ENCODE assay signal across 1 cellular context in genomic region chr5:78984611-78985406, GRCh38.
TF ChIP-seq lines count a peak whose summit lies in the region.

TSS of gene ARSB (minus strand) at chr5:78985310. CDS start at chr5:78985248, 62 bp downstream.

TF ChIP-seq in K562, 482 proteins besides CTCF, POLR2A, EP300 and RAD21 (continued from another document and continues in another):
- TF ChIP-seq TAF1 (IDR thresholded peaks at IDR 0.05; ENCODE audit: control insufficient read depth, extremely low read depth, insufficient read depth, low read length, severe bottlenecking) (peak; percentile 41), UBTF (IDR thresholded peaks at IDR 0.05; ENCODE audit: borderline replicate concordance in 1 of 2, low read depth in 2 of 2, low read length in 2 of 2) (peak; percentile 72 to 95; a peak in 2 of 4 replicates), ZNF197 (CRISPR knock-in tag; IDR thresholded peaks at IDR 0.05; ENCODE audit: low read depth) (peak; percentile 74; the same call in 1 of the 2 replicates), RFX1 (IDR thresholded peaks at IDR 0.05) (no peak), ARID3B (CRISPR knock-in tag; IDR thresholded peaks at IDR 0.05; ENCODE audit: borderline replicate concordance) (no peak), FOXA1 (IDR thresholded peaks at IDR 0.05; ENCODE audit: borderline replicate concordance) (no peak), SIX5 (IDR thresholded peaks at IDR 0.05; ENCODE audit: borderline replicate concordance in 1 of 2, insufficient read depth in 1 of 2, low read depth in 1 of 2, low read length in 2 of 2) (no peak), RNF219 (CRISPR knock-in tag; IDR thresholded peaks at IDR 0.05) (no peak), THAP12 (CRISPR knock-in tag; IDR thresholded peaks at IDR 0.05) (0 out of 2 replicates have a peak, but pooled peaks have one; percentile 12), ZBTB12 (CRISPR knock-in tag; IDR thresholded peaks at IDR 0.05) (no peak), ZNF121 (CRISPR knock-in tag; conservative IDR thresholded peaks at IDR 0.05) (no peak), GATAD2A (IDR thresholded peaks at IDR 0.05) (no peak), ZNF143 (CRISPR knock-in tag; IDR thresholded peaks at IDR 0.05) (peak; percentile 68), CTCFL (IDR thresholded peaks at IDR 0.05; ENCODE audit: borderline replicate concordance, insufficient read depth, low read depth, low read length, poor library complexity, severe bottlenecking) (peak; percentile 5), NR2C2 (CRISPR knock-in tag; IDR thresholded peaks at IDR 0.05) (no peak), NR2C2 (tag; IDR thresholded peaks at IDR 0.05) (no peak; the same call in 1 of the 2 replicates), ZNF146 (CRISPR knock-in tag; IDR thresholded peaks at IDR 0.05; ENCODE audit: unreplicated experiment) (no peak), LCOR (CRISPR knock-in tag; IDR thresholded peaks at IDR 0.05) (no peak), HMG20B (CRISPR knock-in tag; IDR thresholded peaks at IDR 0.05) (no peak), PML (IDR thresholded peaks at IDR 0.05; ENCODE audit: low read length) (no peak), SRSF3 (IDR thresholded peaks at IDR 0.05; ENCODE audit: insufficient read depth, low read length) (no peak), CCNT2 (IDR thresholded peaks at IDR 0.05; ENCODE audit: borderline replicate concordance, extremely low read depth, insufficient read length, low read depth, low read length) (peak; percentile 34), ZNF449 (CRISPR knock-in tag; IDR thresholded peaks at IDR 0.05) (no peak), POLR2G (IDR thresholded peaks at IDR 0.05; ENCODE audit: low read depth, low read length) (peak; percentile 86), SUPT5H (IDR thresholded peaks at IDR 0.05) (0 out of 2 replicates have a peak, but pooled peaks have one; percentile 41), MTF1 (CRISPR knock-in tag; IDR thresholded peaks at IDR 0.05; ENCODE audit: borderline replicate concordance) (no peak), FOXA3 (CRISPR knock-in tag; conservative IDR thresholded peaks at IDR 0.05 in 1 of 2, IDR thresholded peaks at IDR 0.05 in 1 of 2) (0 out of 4 replicates have a peak, but pooled peaks of 1 of the 2 experiments have one; percentile 45), TARDBP (IDR thresholded peaks at IDR 0.05) (0 out of 2 replicates have a peak, but pooled peaks have one; percentile 19), E2F6 (IDR thresholded peaks at IDR 0.05; ENCODE audit: borderline replicate concordance in 1 of 2, extremely low read depth in 1 of 2, insufficient read depth in 1 of 2, insufficient read length in 1 of 2, low read depth in 1 of 2, low read length in 1 of 2, poor library complexity in 1 of 2, severe bottlenecking in 1 of 2) (peak; percentile 41 to 62), ZNF347 (CRISPR knock-in tag; IDR thresholded peaks at IDR 0.05; ENCODE audit: low read depth) (no peak), NEUROD1 (IDR thresholded peaks at IDR 0.05; ENCODE audit: borderline replicate concordance, low read depth, low read length, partially characterized antibody) (peak; percentile 22), POU5F1 (IDR thresholded peaks at IDR 0.05; ENCODE audit: borderline replicate concordance, low read depth, low read length, partially characterized antibody) (no peak), KDM5B (IDR thresholded peaks at IDR 0.05; ENCODE audit: insufficient replicate concordance, low read depth, low read length) (peak; percentile 63), SPI1 (IDR thresholded peaks at IDR 0.05; ENCODE audit: borderline replicate concordance, low read depth, low read length) (peak; percentile 93), NRF1 (conservative IDR thresholded peaks at IDR 0.05 in 1 of 2, IDR thresholded peaks at IDR 0.05 in 1 of 2) (peak; percentile 94), PHF8 (IDR thresholded peaks at IDR 0.05; ENCODE audit: borderline replicate concordance, low read length) (peak; percentile 70), HDAC3 (IDR thresholded peaks at IDR 0.05; ENCODE audit: borderline replicate concordance, partially characterized antibody) (no peak), ZNF639 (CRISPR knock-in tag; conservative IDR thresholded peaks at IDR 0.05 in 1 of 2, IDR thresholded peaks at IDR 0.05 in 1 of 2) (peak in 1 of 2 experiments; percentile 84; a peak in 2 of 4 replicates), GABPA (tag; conservative IDR thresholded peaks at IDR 0.05; ENCODE audit: low read depth) (no peak; the same call in 1 of the 2 replicates), IFI16 (CRISPR knock-in tag; IDR thresholded peaks at IDR 0.05) (no peak), ZNF174 (CRISPR knock-in tag; IDR thresholded peaks at IDR 0.05) (no peak), SP2 (IDR thresholded peaks at IDR 0.05; ENCODE audit: extremely low read depth, low read depth, low read length, poor library complexity, severe bottlenecking) (no peak), MYC (IDR thresholded peaks at IDR 0.05; ENCODE audit: low read depth, low read length) (peak; percentile 53; the same call in 1 of the 2 replicates), MYC (CRISPR knock-in tag; IDR thresholded peaks at IDR 0.05; ENCODE audit: borderline replicate concordance, low read depth) (no peak), SMARCE1 (IDR thresholded peaks at IDR 0.05) (no peak), KDM1A (IDR thresholded peaks at IDR 0.05) (no peak), ZNF644 (tag; IDR thresholded peaks at IDR 0.05; ENCODE audit: low read depth) (no peak), DEAF1 (CRISPR knock-in tag; IDR thresholded peaks at IDR 0.05) (no peak)
